35 cellular contexts compared by ENCODE assay signal in genomic region chrX:144738246-144738645, GRCh38.
DNase-seq lines count a peak whose midpoint lies in the region; ATAC-seq, FAIRE-seq and TF ChIP-seq lines count a peak whose summit lies in the region.
"Had no signal": no experiment of that assay in that cellular context is flagged by ENCODE, and none has a peak within 500 bp of the region (broad histone marks: within the 10 kb centered on the region; RNA-seq: fewer than 3 reads in every experiment).

No MANE protein-coding gene starts in this region.

- no peak for FAIRE-seq in HepG2 (lab: Jason Lieb, UNC)
- no peak for FAIRE-seq in K562 (lab: Jason Lieb, UNC)
- FAIRE-seq in H1 (lab: Jason Lieb, UNC): no peak
- FAIRE-seq: A204.1, A549, D721Med had no signal

- intact Hi-C loops in HepG2 (cut with micrococcal nuclease; ENCODE audit: unreplicated experiment): no loop called here
- intact Hi-C loops in right lobe of liver (cut with DNase I): no loop called here
- intact Hi-C loops in IMR-90 (cut with micrococcal nuclease): no loop called here
- intact Hi-C loops in K562 (cut with micrococcal nuclease): no loop called here

- H2AK5ac ChIP-seq in IMR-90 (ENCODE audit: low read depth, low read length): no peak overlapping the region
- H2AK5ac ChIP-seq in H1 (ENCODE audit: low read depth, low read length): no peak overlapping the region

- H2BK15ac ChIP-seq in IMR-90 (ENCODE audit: low read depth, low read length) (no peak overlapping the region), H1 (ENCODE audit: low read length) (no peak overlapping the region)

- no peak overlapping the region for H2BK20ac ChIP-seq in IMR-90 (ENCODE audit: low read depth, low read length)
- no peak overlapping the region for H2BK20ac ChIP-seq in H1 (ENCODE audit: low read length)

- ATAC-seq in HepG2: no peak
- ATAC-seq in right lobe of liver: no peak
- ATAC-seq in IMR-90 (ENCODE audit: low read depth): no peak
- ATAC-seq in K562: no peak
- no peak for ATAC-seq in GM21723 (IDR thresholded peaks at IDR 0.05; ENCODE audit: unreplicated experiment)
- no peak for ATAC-seq in GM18511 (IDR thresholded peaks at IDR 0.05; ENCODE audit: unreplicated experiment)
- ATAC-seq in HG03469 (IDR thresholded peaks at IDR 0.05; ENCODE audit: unreplicated experiment): no peak
- ATAC-seq: A549; CD8-positive, alpha-beta T cell had no signal

- no peak overlapping the region for H3K9ac ChIP-seq in HepG2 (ENCODE audit: insufficient read depth, low read depth, low read length)
- H3K9ac ChIP-seq in IMR-90 (ENCODE audit: low read depth, low read length): no peak overlapping the region
- no peak overlapping the region for H3K9ac ChIP-seq in K562 (ENCODE audit: insufficient read depth in 1 of 2, low read depth in 2 of 2, low read length in 2 of 2)
- no peak overlapping the region for H3K9ac ChIP-seq in H1 (replicated peaks in 1 of 4; ENCODE audit: extremely low read depth in 1 of 4, low read depth in 3 of 4, low read length in 3 of 4)
- H3K9ac ChIP-seq: BLaER1; BLaER1 treated with 17β-estradiol and CSF1 and Interleukin-3, amounts not matched to agents 10 nM and 100 nM had no signal

- in situ Hi-C loops in HepG2 (cut with HindIII; ENCODE audit: extremely low pct_ligation_motif_present, low pct_unique_long_range_greater_than_20kb) (no loop called here), IMR-90 (cut with MboI; ENCODE audit: low sequenced_read_pairs) (no loop called here), K562 (cut with MboI) (no loop called here)

- WGBS in HepG2 (ENCODE audit: low lambda C conversion rate): 0% methylated on average over 2 of the region's 2 CpGs
- WGBS in right lobe of liver (ENCODE audit: insufficient coverage, low coverage, low lambda C conversion rate, missing lambda C conversion rate): 45% methylated on average over 2 of the region's 2 CpGs
- WGBS in IMR-90 (ENCODE audit: extremely low coverage in 2 of 2, insufficient read length in 1 of 2), 2 experiments: no CpG with 5 or more reads among the region's 2 CpGs
- 0% methylated on average over 2 of the region's 2 CpGs for WGBS in K562 (ENCODE audit: insufficient coverage, low coverage, missing lambda C conversion rate)
- 100% methylated on average over 2 of the region's 2 CpGs; no CpG with 5 or more reads in 1 of the 2 experiments for WGBS in H1 (ENCODE audit: extremely low coverage in 1 of 2, insufficient coverage in 1 of 2, insufficient read length in 1 of 2, insufficient replicate concordance in 2 of 2, low coverage in 1 of 2, low lambda C conversion rate in 2 of 2, missing lambda C conversion rate in 1 of 2), 2 experiments

- H2AFZ ChIP-seq in HepG2 (ENCODE audit: low read length): no peak overlapping the region
- no peak overlapping the region for H2AFZ ChIP-seq in IMR-90 (replicated peaks; ENCODE audit: low read length, poor library complexity)
- H2AFZ ChIP-seq in K562 (ENCODE audit: low read depth, low read length): no peak overlapping the region
- H2AFZ ChIP-seq in H1 (ENCODE audit: low read length): no peak overlapping the region

- H3K14ac ChIP-seq in IMR-90 (replicated peaks; ENCODE audit: low read depth, low read length): no peak overlapping the region
- H3K14ac ChIP-seq in H1 (ENCODE audit: insufficient read length): no peak overlapping the region

- H2BK12ac ChIP-seq in H1 (ENCODE audit: low read depth, low read length): no peak overlapping the region

- H3K4me3 ChIP-seq in HepG2 (replicated peaks in 1 of 3; ENCODE audit: insufficient read depth in 1 of 3, low read depth in 2 of 3, low read length in 3 of 3): no peak overlapping the region
- H3K4me3 ChIP-seq in right lobe of liver: no peak overlapping the region
- H3K4me3 ChIP-seq in IMR-90 (ENCODE audit: insufficient read depth, low read depth, low read length): no peak overlapping the region
- no peak overlapping the region for H3K4me3 ChIP-seq in K562
- no peak overlapping the region for H3K4me3 ChIP-seq in H1 (ENCODE audit: extremely low read depth in 1 of 4, insufficient read depth in 2 of 4, low read depth in 3 of 4, low read length in 4 of 4)
- H3K4me3 ChIP-seq: A549; BLaER1; BLaER1 treated with 17β-estradiol and CSF1 and Interleukin-3, amounts not matched to agents 10 nM and 100 nM had no signal

- TF ChIP-seq EP300 in HepG2 (IDR thresholded peaks at IDR 0.05; ENCODE audit: low read depth in 2 of 2, low read length in 2 of 2): no peak
- no peak for TF ChIP-seq EP300 in HepG2 (CRISPR knock-in tag; IDR thresholded peaks at IDR 0.05; ENCODE audit: borderline replicate concordance)
- no peak for TF ChIP-seq EP300 in K562 (IDR thresholded peaks at IDR 0.05; ENCODE audit: low read length)
- TF ChIP-seq EP300 in H1 (IDR thresholded peaks at IDR 0.05; ENCODE audit: borderline replicate concordance in 1 of 2, low read depth in 2 of 2, low read length in 2 of 2): no peak

- H4K8ac ChIP-seq in IMR-90 (ENCODE audit: low read depth in 2 of 2, low read length in 2 of 2) (no peak overlapping the region), H1 (ENCODE audit: extremely low read depth, insufficient read depth, low read length) (no peak overlapping the region)

- POLR2A ChIA-PET in HepG2 (lab: Yijun Ruan, JAX) (no interaction called here), IMR-90 (lab: Charles Lee; ENCODE audit: unreplicated experiment) (no interaction called here), K562 (lab: Yijun Ruan, JAX) (no interaction called here), H1 (lab: Charles Lee; ENCODE audit: partially characterized antibody) (no interaction called here)

- DNase-seq in HepG2 (ENCODE audit: low spot score) (no peak), right lobe of liver (no peak), IMR-90 (no peak), K562 (ENCODE audit: extremely low read depth in 1 of 4, low spot score in 3 of 4) (no peak), H1 (ENCODE audit: low read depth in 1 of 2, low spot score in 2 of 2) (no peak)
- DNase-seq: 8988T; ACHN; AML-193; BE2C; C1 segment of cervical spinal cord; Caco-2; Calu3; CD4-positive, alpha-beta memory T cell; CD4-positive, alpha-beta T cell; CD4-positive, CD25-positive, alpha-beta regulatory T cell; CD8-positive, alpha-beta memory T cell; CD8-positive, alpha-beta T cell; COR-L47; DMS 273 treated with DMSO at 0.1 percent for 48 hours; DMS153; DMS53; DMS79; DMS79 treated with DMSO at 0.1 percent for 48 hours; DND-41; EL had no signal

- no TSS peak for BruUV-seq in HepG2 (replicated peaks; lab: Mats Ljungman, UMichigan)
- no TSS peak for BruUV-seq in IMR-90 (replicated peaks; lab: Mats Ljungman, UMichigan)
- no TSS peak for BruUV-seq in K562 (replicated peaks; lab: Mats Ljungman, UMichigan)

- dilution Hi-C loops in IMR-90 (cut with HindIII; ENCODE audit: low sequenced_read_pairs, unreplicated experiment): no loop called here

- H3K4me1 ChIP-seq in HepG2 (ENCODE audit: insufficient read depth, low read length) (no peaks in the 10 kb centered on the region), right lobe of liver (no peaks in the 10 kb centered on the region), IMR-90 (ENCODE audit: control insufficient read depth, insufficient read depth, low read length) (no peaks in the 10 kb centered on the region), K562 (replicated peaks in 1 of 2; ENCODE audit: control insufficient read depth in 2 of 2, insufficient read depth in 2 of 2, low read length in 2 of 2) (no peaks in the 10 kb centered on the region), H1 (replicated peaks in 1 of 4; ENCODE audit: control insufficient read depth in 3 of 4, insufficient read depth in 4 of 4, low read length in 3 of 4) (no peaks in the 10 kb centered on the region)
- H3K4me1 ChIP-seq: A549; BE2C; BLaER1; BLaER1 treated with 17β-estradiol and CSF1 and Interleukin-3, amounts not matched to agents 10 nM and 100 nM; Caco-2 had no signal

- H4K91ac ChIP-seq in IMR-90 (ENCODE audit: insufficient read depth, low read depth, low read length): no peak overlapping the region
- H4K91ac ChIP-seq in H1 (replicated peaks; ENCODE audit: insufficient read length, low read length): no peak overlapping the region

- H3K27ac ChIP-seq in HepG2 (ENCODE audit: extremely low read length, insufficient read depth, low read length) (no peak overlapping the region), right lobe of liver (no peak overlapping the region), IMR-90 (ENCODE audit: insufficient read depth, low read length) (no peak overlapping the region), K562 (ENCODE audit: extremely low read depth, low read depth, low read length) (no peak overlapping the region), H1 (ENCODE audit: low read depth, low read length) (no peak overlapping the region)
- H3K27ac ChIP-seq: 22Rv1; A549; BLaER1; BLaER1 treated with 17β-estradiol and CSF1 and Interleukin-3, amounts not matched to agents 10 nM and 100 nM; C4-2B had no signal

- H3K9me1 ChIP-seq in IMR-90 (ENCODE audit: insufficient read depth, low read length) (no peaks in the 10 kb centered on the region), K562 (ENCODE audit: control insufficient read depth, insufficient read depth, low read length) (no peaks in the 10 kb centered on the region)

- H3K4me2 ChIP-seq in HepG2 (ENCODE audit: low read depth, low read length) (no peak overlapping the region), IMR-90 (ENCODE audit: low read depth, low read length) (no peak overlapping the region), K562 (ENCODE audit: insufficient read depth, low read length) (no peak overlapping the region), H1 (ENCODE audit: insufficient read depth in 1 of 2, low read depth in 2 of 2, low read length in 2 of 2) (no peak overlapping the region)
- H3K4me2 ChIP-seq: A549; BLaER1; BLaER1 treated with 17β-estradiol and CSF1 and Interleukin-3, amounts not matched to agents 10 nM and 100 nM had no signal

- no peak overlapping the region for H4K5ac ChIP-seq in IMR-90 (ENCODE audit: low read depth, low read length)
- H4K5ac ChIP-seq in H1 (ENCODE audit: insufficient read length, low read depth, low read length): no peak overlapping the region

- H2BK120ac ChIP-seq in IMR-90 (ENCODE audit: low read depth, low read length) (no peak overlapping the region), H1 (replicated peaks; ENCODE audit: low read depth, low read length) (no peak overlapping the region)

- H3K4ac ChIP-seq in IMR-90 (ENCODE audit: low read depth, low read length) (no peak overlapping the region), H1 (replicated peaks; ENCODE audit: insufficient read length, low read depth, low read length) (no peak overlapping the region)

- no peak for TF ChIP-seq RAD21 in HepG2 (CRISPR knock-in tag; IDR thresholded peaks at IDR 0.05)
- no peak for TF ChIP-seq RAD21 in IMR-90 (IDR thresholded peaks at IDR 0.05; ENCODE audit: low read length)
- no peak for TF ChIP-seq RAD21 in K562 (CRISPR knock-in tag; conservative IDR thresholded peaks at IDR 0.05 in 1 of 2, IDR thresholded peaks at IDR 0.05 in 1 of 2)
- no peak for TF ChIP-seq RAD21 in H1 (IDR thresholded peaks at IDR 0.05 in 1 of 2, conservative IDR thresholded peaks at IDR 0.05 in 1 of 2; ENCODE audit: low read depth in 2 of 2, low read length in 2 of 2)

- H3K56ac ChIP-seq in IMR-90 (ENCODE audit: extremely low read depth, insufficient read depth, low read length) (no peak overlapping the region), H1 (replicated peaks; ENCODE audit: insufficient read length, low read depth, low read length) (no peak overlapping the region)

- TF ChIP-seq POLR2A in HepG2 (IDR thresholded peaks at IDR 0.05; ENCODE audit: insufficient read depth in 1 of 2, low read depth in 2 of 2, low read length in 2 of 2) (no peak), right lobe of liver (IDR thresholded peaks at IDR 0.05) (no peak), IMR-90 (IDR thresholded peaks at IDR 0.05; ENCODE audit: low read depth, low read length) (no peak), K562 (conservative IDR thresholded peaks at IDR 0.05) (no peak), H1 (IDR thresholded peaks at IDR 0.05; ENCODE audit: control extremely low read depth in 1 of 2, low read depth in 2 of 2, low read length in 2 of 2) (no peak)

- TF ChIP-seq CTCF in HepG2 (CRISPR knock-in tag; IDR thresholded peaks at IDR 0.05) (no peak), right lobe of liver (IDR thresholded peaks at IDR 0.05) (no peak), IMR-90 (conservative IDR thresholded peaks at IDR 0.05; ENCODE audit: low read depth, low read length) (no peak), K562 (IDR thresholded peaks at IDR 0.05 in 2 of 3, conservative IDR thresholded peaks at IDR 0.05 in 1 of 3; ENCODE audit: insufficient read depth in 2 of 3, low read depth in 1 of 3, low read length in 3 of 3) (no peak), H1 (IDR thresholded peaks at IDR 0.05; ENCODE audit: control extremely low read depth in 1 of 3, insufficient read depth in 1 of 3, low read depth in 1 of 3, low read length in 3 of 3) (no peak)

- H2BK5ac ChIP-seq in IMR-90 (ENCODE audit: low read depth, low read length, poor library complexity, severe bottlenecking) (no peak overlapping the region), H1 (ENCODE audit: low read depth, low read length) (no peak overlapping the region)

- no peaks in the 10 kb centered on the region for H4K20me1 ChIP-seq in HepG2 (ENCODE audit: insufficient read depth, low read length)
- H4K20me1 ChIP-seq in IMR-90 (ENCODE audit: insufficient read depth, low read length): no peaks in the 10 kb centered on the region
- H4K20me1 ChIP-seq in K562 (replicated peaks; ENCODE audit: control insufficient read depth, insufficient read depth, low read length): no peaks in the 10 kb centered on the region
- no peaks in the 10 kb centered on the region for H4K20me1 ChIP-seq in H1 (replicated peaks in 1 of 2; ENCODE audit: control insufficient read depth in 1 of 2, insufficient read depth in 2 of 2, low read length in 2 of 2)
- H4K20me1 ChIP-seq: BLaER1; BLaER1 treated with 17β-estradiol and CSF1 and Interleukin-3, amounts not matched to agents 10 nM and 100 nM had no signal

- H2AK9ac ChIP-seq in IMR-90 (replicated peaks; ENCODE audit: low read depth, low read length, poor library complexity): no peak overlapping the region

- H3K18ac ChIP-seq in IMR-90 (ENCODE audit: low read depth, low read length) (no peak overlapping the region), H1 (ENCODE audit: extremely low read depth, low read length) (no peak overlapping the region)

- H3K27me3 ChIP-seq in HepG2 (ENCODE audit: control insufficient read depth in 1 of 2, insufficient read depth in 2 of 2, low read length in 2 of 2) (no peaks in the 10 kb centered on the region), right lobe of liver (no peaks in the 10 kb centered on the region), IMR-90 (ENCODE audit: control insufficient read depth, insufficient read depth, low read length) (no peaks in the 10 kb centered on the region), K562 (ENCODE audit: control insufficient read depth in 2 of 2, insufficient read depth in 2 of 2, low read length in 2 of 2) (no peaks in the 10 kb centered on the region), H1 (replicated peaks in 1 of 4; ENCODE audit: control insufficient read depth in 3 of 4, extremely low read depth in 1 of 4, insufficient read depth in 3 of 4, low read length in 3 of 4) (no peaks in the 10 kb centered on the region)
- H3K27me3 ChIP-seq: BE2C had no signal

- H3K23ac ChIP-seq in IMR-90 (ENCODE audit: low read depth, low read length): no peak overlapping the region
- H3K23ac ChIP-seq in H1 (ENCODE audit: insufficient read length): no peak overlapping the region

- H3K36me3 ChIP-seq in HepG2 (replicated peaks in 1 of 2; ENCODE audit: control insufficient read depth in 1 of 2, insufficient read depth in 2 of 2, low read length in 2 of 2) (no peaks in the 10 kb centered on the region), right lobe of liver (no peaks in the 10 kb centered on the region), IMR-90 (ENCODE audit: control insufficient read depth, insufficient read depth, low read length) (no peaks in the 10 kb centered on the region), K562 (ENCODE audit: control insufficient read depth, insufficient read depth, low read length) (no peaks in the 10 kb centered on the region), H1 (ENCODE audit: control insufficient read depth in 2 of 4, insufficient read depth in 4 of 4, low read length in 3 of 4) (no peaks in the 10 kb centered on the region)
- H3K36me3 ChIP-seq: BE2C; BLaER1; BLaER1 treated with 17β-estradiol and CSF1 and Interleukin-3, amounts not matched to agents 10 nM and 100 nM had no signal

- H3K79me2 ChIP-seq in HepG2 (ENCODE audit: insufficient read depth, low read length): no peaks in the 10 kb centered on the region
- no peaks in the 10 kb centered on the region for H3K79me2 ChIP-seq in K562 (ENCODE audit: control insufficient read depth, insufficient read depth, low read length)
- H3K79me2 ChIP-seq in H1 (ENCODE audit: control insufficient read depth in 1 of 2, insufficient read depth in 2 of 2, low read length in 2 of 2): no peaks in the 10 kb centered on the region

- no peaks in the 10 kb centered on the region for H3K23me2 ChIP-seq in H1 (ENCODE audit: low read depth, low read length)

- peaks cover 63% of the 10 kb centered on the region for H3K9me3 ChIP-seq in HepG2 (ENCODE audit: low read length)
- H3K9me3 ChIP-seq in right lobe of liver: no peaks in the 10 kb centered on the region
- peaks cover 2% of the 10 kb centered on the region; the same call in 1 of the 2 replicates for H3K9me3 ChIP-seq in IMR-90 (ENCODE audit: control insufficient read depth, insufficient read depth, low read length)
- H3K9me3 ChIP-seq in K562 (replicated peaks; ENCODE audit: control insufficient read depth, insufficient read depth, low read depth, low read length): no peaks in the 10 kb centered on the region
- H3K9me3 ChIP-seq in H1 (ENCODE audit: insufficient read depth in 2 of 2, low read depth in 1 of 2, low read length in 1 of 2): 0 out of 4 replicates have a peak, but pooled peaks cover 0 to 5% of the 10 kb centered on the region in 2 experiments
- H3K9me3 ChIP-seq: A549, BE2C, BLaER1, Caco-2 had no signal

- H3K79me1 ChIP-seq in IMR-90 (ENCODE audit: low read depth in 1 of 2, low read length in 2 of 2) (no peaks in the 10 kb centered on the region), H1 (ENCODE audit: low read depth, low read length) (no peaks in the 10 kb centered on the region)

- CTCF ChIA-PET in HepG2 (lab: Yijun Ruan, JAX; ENCODE audit: low intra/inter-chr PET ratio, low total read pairs): no interaction called here
- CTCF ChIA-PET in IMR-90 (lab: Yijun Ruan, JAX): interaction anchor here (0.6 kb wide), 1 partner anchor 17 kb away, joined by 4 read pairs; no protein-coding TSS in a partner anchor
- CTCF ChIA-PET in K562 (lab: Yijun Ruan, JAX; ENCODE audit: low intra/inter-chr PET ratio): no interaction called here
- CTCF ChIA-PET in H1 (lab: Charles Lee; ENCODE audit: partially characterized antibody): no interaction called here

Comparison
In these comparisons a context has a peak if more than half of its experiments do, and no peak if none do; other contexts are left out.
1. Of the 241 proteins assayed by ChIP-seq in both HepG2 and K562: peak only in HepG2: CEBPB; only in K562: none; in both: none; in neither: 237; mixed calls (peak in some experiments, not most) for 3.